16 cellular contexts compared by ENCODE assay signal in the genomic region with DNA sequence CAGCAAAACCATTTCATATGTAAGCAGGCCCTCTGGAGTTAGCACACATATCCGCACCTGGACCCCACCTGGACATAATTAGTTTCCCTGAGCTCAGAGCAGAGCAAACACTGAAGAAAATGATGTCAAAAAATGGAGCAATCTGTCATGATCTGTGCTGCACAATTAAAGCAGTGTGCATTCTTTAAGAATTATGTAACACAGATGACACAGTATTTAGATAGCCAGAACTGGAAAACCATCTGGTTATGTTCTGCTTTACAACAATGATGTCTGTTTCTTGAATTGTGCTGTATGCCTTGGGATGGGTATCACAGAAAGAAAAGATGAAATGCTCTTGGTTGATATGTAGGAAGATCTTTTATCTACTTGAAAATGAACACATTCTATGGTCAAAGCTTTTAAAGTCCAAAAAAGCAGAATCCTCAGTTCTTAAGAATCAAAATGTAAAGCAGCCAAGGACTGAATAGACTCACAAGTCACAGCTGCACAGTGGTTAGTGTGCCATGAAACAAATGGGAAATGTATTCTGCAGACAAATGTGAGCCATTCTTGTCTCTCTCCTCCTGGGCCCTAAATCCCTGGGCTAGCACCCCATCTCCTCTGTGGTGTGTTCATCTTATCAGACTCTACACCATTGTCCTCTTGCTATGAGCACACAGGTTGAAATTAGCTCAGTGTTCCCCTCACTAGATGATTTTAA. TPM values are rescaled to one million over a fixed set of nuclear protein-coding genes. Genes with fewer than 3 reads are reported as not detected.
A peak's percentile ranks its signal among the peaks of the same experiment; 100 is the strongest.
DNase-seq lines count a peak whose midpoint lies in the region; TF ChIP-seq lines count a peak whose summit lies in the region.
"Had no signal": no experiment of that assay in that cellular context is flagged by ENCODE, and none has a peak within 500 bp of the region (broad histone marks: within the 10 kb centered on the region; RNA-seq: fewer than 3 reads in every experiment).

No MANE protein-coding gene starts in this region.

- no peaks in the 10 kb centered on the region for H3K27me3 Mint-ChIP-seq in MCF 10A (ENCODE audit: insufficient read depth, unreplicated experiment)

- intact Hi-C loops in mammary epithelial cell (cut with micrococcal nuclease): no loop called here
- intact Hi-C loops in MCF 10A (cut with micrococcal nuclease): no loop called here

- H4K20me1 ChIP-seq in mammary epithelial cell (ENCODE audit: insufficient read depth, low read length): no peaks in the 10 kb centered on the region
- no peaks in the 10 kb centered on the region for H4K20me1 ChIP-seq in fibroblast of lung (ENCODE audit: control insufficient read depth, extremely low read depth, insufficient read depth, low read length)
- no peaks in the 10 kb centered on the region for H4K20me1 ChIP-seq in smooth muscle cell (ENCODE audit: low read depth)

- BruUV-seq in mammary epithelial cell (replicated peaks; lab: Mats Ljungman, UMichigan) (no TSS peak), MCF 10A (replicated peaks; lab: Mats Ljungman, UMichigan) (no TSS peak)

- H3K27me3 ChIP-seq in mammary epithelial cell (ENCODE audit: insufficient read depth, low read length): no peaks in the 10 kb centered on the region
- no peaks in the 10 kb centered on the region for H3K27me3 ChIP-seq in fibroblast of lung (ENCODE audit: control insufficient read depth, insufficient read depth, low read length)
- no peaks in the 10 kb centered on the region for H3K27me3 ChIP-seq in smooth muscle cell (ENCODE audit: low read depth)
- H3K27me3 ChIP-seq: neutrophil, upper lobe of right lung had no signal

- DNase-seq in mammary epithelial cell (peak; percentile 12), MCF 10A (ENCODE audit: unreplicated experiment) (no peak), RPMI7951 (ENCODE audit: low read depth) (peak; percentile 12), fibroblast of lung (ENCODE audit: low read depth in 2 of 2) (peak; percentile 11 to 79), smooth muscle cell (lab: John Stamatoyannopoulos, UW; ENCODE audit: unreplicated experiment) (no peak), amygdala (lab: John Stamatoyannopoulos, UW) (no peak)
- no peak for DNase-seq in stimulated activated CD4-positive, alpha-beta T cell treated with anti-CD3 and anti-CD28 coated beads, Interleukin-1b, Interleukin-23, amount 100 ng/mL, for 48 hours
- DNase-seq in stimulated activated CD4-positive, alpha-beta T cell treated with anti-CD3 and anti-CD28 coated beads, Interleukin-2, amount 100 ng/mL, for 24 hours: no peak
- DNase-seq: activated CD4-positive, alpha-beta T cell treated with anti-CD3 and anti-CD28 coated beads, Interleukin-2, amount 50 U/mL, for 4 hours; cortex of kidney; head of caudate nucleus; lower lobe of right lung; stimulated activated CD4-positive, alpha-beta T cell treated with anti-CD3 and anti-CD28 coated beads, Interleukin-12 subunit alpha, Interleukin-12 subunit beta, amount 100 ng/mL, for 4 hours; upper lobe of right lung had no signal

- dilution Hi-C loops in mammary epithelial cell (cut with HindIII; ENCODE audit: low sequenced_read_pairs): no loop called here

- no peak overlapping the region for H2AFZ ChIP-seq in mammary epithelial cell (ENCODE audit: low read depth, low read length)
- H2AFZ ChIP-seq in fibroblast of lung (ENCODE audit: low read length): no peak overlapping the region
- H2AFZ ChIP-seq in smooth muscle cell (ENCODE audit: low read depth): no peak overlapping the region

- 94% methylated on average over 1 of the region's 1 CpG for WGBS in mammary epithelial cell (ENCODE audit: low coverage, missing lambda C conversion rate)
- 87% methylated on average over 1 of the region's 1 CpG for WGBS in smooth muscle cell (ENCODE audit: low lambda C conversion rate)

- no peak overlapping the region for H3K27ac Mint-ChIP-seq in MCF 10A (ENCODE audit: low read depth, unreplicated experiment)
- H3K27ac Mint-ChIP-seq: T-helper 1 cell treated with Interleukin-12 subunit alpha and Interleukin-12 subunit beta and Interleukin-4 antibody, amounts not matched to agents 30 μg/mL and 1 μg/mL, for 36 hours had no signal

- H3F3A ChIP-seq in smooth muscle cell (ENCODE audit: low read depth): peaks cover 8% of the 10 kb centered on the region

- no peak overlapping the region for H3K4me3 Mint-ChIP-seq in MCF 10A (ENCODE audit: unreplicated experiment)
- H3K4me3 Mint-ChIP-seq: T-helper 1 cell treated with Interleukin-12 subunit alpha and Interleukin-12 subunit beta and Interleukin-4 antibody, amounts not matched to agents 30 μg/mL and 1 μg/mL, for 36 hours had no signal

- no peaks in the 10 kb centered on the region for H3K9me3 Mint-ChIP-seq in MCF 10A (ENCODE audit: unreplicated experiment)
- H3K9me3 Mint-ChIP-seq: T-helper 1 cell treated with Interleukin-12 subunit alpha and Interleukin-12 subunit beta and Interleukin-4 antibody, amounts not matched to agents 30 μg/mL and 1 μg/mL, for 36 hours had no signal

- H3K79me2 ChIP-seq in mammary epithelial cell (ENCODE audit: insufficient read depth, low read length) (no peaks in the 10 kb centered on the region), fibroblast of lung (ENCODE audit: control insufficient read depth, insufficient read depth, low read length) (no peaks in the 10 kb centered on the region), smooth muscle cell (ENCODE audit: low read depth) (no peaks in the 10 kb centered on the region)

- H3K27ac ChIP-seq in mammary epithelial cell (ENCODE audit: insufficient read depth, low read depth, low read length): no peak overlapping the region
- no peak overlapping the region for H3K27ac ChIP-seq in fibroblast of lung (ENCODE audit: insufficient read depth, low read length)
- peak overlapping the region; percentile 55 for H3K27ac ChIP-seq in smooth muscle cell (ENCODE audit: low read depth)
- H3K27ac ChIP-seq: lower lobe of right lung, neutrophil, upper lobe of right lung had no signal

- TF ChIP-seq CTCF in mammary epithelial cell (conservative IDR thresholded peaks at IDR 0.05 in 1 of 2, IDR thresholded peaks at IDR 0.05 in 1 of 2; ENCODE audit: extremely low read depth in 1 of 2, insufficient read depth in 1 of 2, low read depth in 1 of 2, low read length in 2 of 2) (no peak), MCF 10A (IDR thresholded peaks at IDR 0.05; ENCODE audit: unreplicated experiment) (no peak), fibroblast of lung (conservative IDR thresholded peaks at IDR 0.05 in 1 of 2, IDR thresholded peaks at IDR 0.05 in 1 of 2; ENCODE audit: low read depth in 1 of 2, low read length in 2 of 2) (no peak), smooth muscle cell (IDR thresholded peaks at IDR 0.05; ENCODE audit: borderline replicate concordance, insufficient read depth, poor library complexity, severe bottlenecking) (no peak)

- POLR2A ChIA-PET in MCF 10A (lab: Yijun Ruan, JAX): no interaction called here

- H3K4me1 ChIP-seq in mammary epithelial cell (ENCODE audit: insufficient read depth, low read length) (no peaks in the 10 kb centered on the region), fibroblast of lung (ENCODE audit: control insufficient read depth, extremely low read depth, insufficient read depth, low read length) (peaks cover 2% of the 10 kb centered on the region), smooth muscle cell (ENCODE audit: low read depth) (no peaks in the 10 kb centered on the region)
- H3K4me1 ChIP-seq: lower lobe of right lung, upper lobe of right lung had no signal

- no peak overlapping the region for H3K4me2 ChIP-seq in mammary epithelial cell (ENCODE audit: insufficient read depth, low read depth, low read length)
- peak overlapping the region; percentile 4 for H3K4me2 ChIP-seq in fibroblast of lung (ENCODE audit: extremely low read depth, insufficient read depth, low read length)
- peak overlapping the region; percentile 53 for H3K4me2 ChIP-seq in smooth muscle cell

- no peak overlapping the region for H3K4me3 ChIP-seq in mammary epithelial cell (replicated peaks in 1 of 3; ENCODE audit: insufficient read depth in 1 of 3, low read depth in 2 of 3, low read length in 3 of 3)
- H3K4me3 ChIP-seq in fibroblast of lung (replicated peaks in 1 of 4; ENCODE audit: control extremely low read depth in 1 of 4, insufficient read depth in 1 of 4, low read depth in 3 of 4, low read length in 4 of 4): no peak overlapping the region
- H3K4me3 ChIP-seq in smooth muscle cell: no peak overlapping the region
- H3K4me3 ChIP-seq: lower lobe of right lung, upper lobe of right lung had no signal

- H3K36me3 Mint-ChIP-seq in MCF 10A (ENCODE audit: insufficient read depth, unreplicated experiment): no peaks in the 10 kb centered on the region

- no peak overlapping the region for H3K9ac ChIP-seq in mammary epithelial cell (ENCODE audit: insufficient read depth, low read length)
- no peak overlapping the region for H3K9ac ChIP-seq in fibroblast of lung (ENCODE audit: insufficient read depth, low read length)
- H3K9ac ChIP-seq in smooth muscle cell (ENCODE audit: low read depth): no peak overlapping the region

- H3K4me1 Mint-ChIP-seq in MCF 10A (ENCODE audit: insufficient read depth, unreplicated experiment): no peaks in the 10 kb centered on the region

- no peaks in the 10 kb centered on the region for H3K9me3 ChIP-seq in mammary epithelial cell (replicated peaks; ENCODE audit: insufficient read depth, low read length)
- no peaks in the 10 kb centered on the region for H3K9me3 ChIP-seq in fibroblast of lung (ENCODE audit: control insufficient read depth, insufficient read depth, low read depth, low read length)
- no peaks in the 10 kb centered on the region for H3K9me3 ChIP-seq in smooth muscle cell (replicated peaks; ENCODE audit: low read depth)
- H3K9me3 ChIP-seq: lower lobe of right lung, neutrophil, upper lobe of right lung had no signal

- H3K36me3 ChIP-seq in mammary epithelial cell (ENCODE audit: insufficient read depth, low read length) (no peaks in the 10 kb centered on the region), fibroblast of lung (ENCODE audit: control insufficient read depth, insufficient read depth, low read length) (no peaks in the 10 kb centered on the region), smooth muscle cell (ENCODE audit: low read depth) (no peaks in the 10 kb centered on the region)
- H3K36me3 ChIP-seq: lower lobe of right lung, neutrophil, upper lobe of right lung had no signal

- CTCF ChIA-PET in mammary epithelial cell (lab: Charles Lee; ENCODE audit: low non-redundant PET): no interaction called here
- CTCF ChIA-PET in MCF 10A (lab: Yijun Ruan, JAX): interaction anchor here (0.8 to 15.4 kb wide), 4 partner anchors 9 to 137 kb away, joined by 3 to 285 read pairs (median 26); no protein-coding TSS in a partner anchor

- in situ Hi-C loops in mammary epithelial cell (cut with MboI; ENCODE audit: low sequenced_read_pairs in 2 of 2): no loop called here

RNA-seq across cellular contexts. Expression of a gene that starts 36.8 kb away (rescaled TPM):
- total RNA-seq in mammary epithelial cell: under 1 TPM in 1 of 2 donors, not detected in 1; under 0.01 TPM
- not detected for polyA plus RNA-seq in mammary epithelial cell
- not detected for polyA minus RNA-seq in mammary epithelial cell
- total RNA-seq in MCF 10A (2022): 0.10 and 0.16 TPM in 2 replicates
- not detected in 2 replicates for total RNA-seq in RPMI7951 (2014; rRNA removed; shearing (Covaris generic))
- under 0.01 TPM in 2 replicates for total RNA-seq in fibroblast of lung
- polyA plus RNA-seq in fibroblast of lung: 0.01 TPM in 1 of 2 replicates, not detected in the other
- polyA plus RNA-seq in fibroblast of lung (2012): not detected in 2 replicates
- not detected in 2 replicates for polyA minus RNA-seq in fibroblast of lung (ENCODE audit: low replicate concordance)
- not detected in 2 replicates for total RNA-seq in smooth muscle cell
- not detected in 2 replicates for polyA plus RNA-seq in smooth muscle cell

Comparison
In these comparisons a context has a peak if more than half of its experiments do, and no peak if none do; other contexts are left out.
1. DNase-seq: peak in mammary epithelial cell (single experiment), RPMI7951 (single experiment) and fibroblast of lung (2 of 2); none in MCF 10A (single experiment), smooth muscle cell (single experiment), stimulated activated CD4-positive, alpha-beta T cell treated with anti-CD3 and anti-CD28 coated beads, Interleukin-1b, Interleukin-23, amount 100 ng/mL, for 48 hours (single experiment), amygdala (0 of 56) and stimulated activated CD4-positive, alpha-beta T cell treated with anti-CD3 and anti-CD28 coated beads, Interleukin-2, amount 100 ng/mL, for 24 hours (0 of 2).